ENCODE assay signal across 18 cellular contexts in genomic region chr5:59134770-59135169, GRCh38.
"Had no signal": no experiment of that assay in that cellular context is flagged by ENCODE, and none has a peak within 500 bp of the region (broad histone marks: within the 10 kb centered on the region; RNA-seq: fewer than 3 reads in every experiment).

No MANE protein-coding gene starts in this region.

- H3K4me3 ChIP-seq: esophagus squamous epithelium, left lung, pancreas, suprapubic skin, upper lobe of left lung had no signal

- H3K9me3 ChIP-seq: esophagus squamous epithelium, left lung, pancreas, suprapubic skin, upper lobe of left lung had no signal

- FAIRE-seq: kidney had no signal

- H3K4me1 ChIP-seq: esophagus squamous epithelium, pancreas, suprapubic skin, upper lobe of left lung had no signal

- ATAC-seq: left lung; naive thymus-derived CD8-positive, alpha-beta T cell; pancreas had no signal

- H3K36me3 ChIP-seq: esophagus squamous epithelium, left lung, pancreas, suprapubic skin, upper lobe of left lung had no signal

- DNase-seq: activated CD4-positive, alpha-beta T cell treated with anti-CD3 and anti-CD28 coated beads, Interleukin-2, amount 10 ng/mL, durations not matched to agents 7 days and 5 days; activated CD4-positive, CD25-positive, alpha-beta regulatory T cell; activated gamma-delta T cell; activated T-cell treated with anti-CD3 and anti-CD28 coated beads, Interleukin-2, amount 50 U/mL, for 48 hours; anterior cingulate cortex; cortex of kidney; effector CD4-positive, alpha-beta T cell; esophagus squamous epithelium; hypothalamus; kidney; left lung; naive thymus-derived CD8-positive, alpha-beta T cell; pancreas; stimulated activated CD4-positive, alpha-beta T cell treated with anti-CD3 and anti-CD28 coated beads, Interleukin-4, amount 100 ng/mL, for 1 hour; stimulated activated naive CD4-positive, alpha-beta T cell treated with Interleukin-2 at 50 U/mL for 16 hours; SW 1271; upper lobe of left lung had no signal

- H3K27ac ChIP-seq: esophagus squamous epithelium, left lung, pancreas, suprapubic skin, upper lobe of left lung had no signal

- H3K27me3 ChIP-seq: esophagus squamous epithelium, left lung, pancreas, suprapubic skin, upper lobe of left lung had no signal
